Comparison of ENCODE assay signal across 24 cellular contexts in genomic region chr3:79368403-79368802, GRCh38.
DNase-seq lines count a peak whose midpoint lies in the region; ATAC-seq and TF ChIP-seq lines count a peak whose summit lies in the region.
"Had no signal": no experiment of that assay in that cellular context is flagged by ENCODE, and none has a peak within 500 bp of the region (broad histone marks: within the 10 kb centered on the region; RNA-seq: fewer than 3 reads in every experiment).

No MANE protein-coding gene starts in this region.

- no peak overlapping the region for H3K27ac ChIP-seq in neural progenitor cell
- no peak overlapping the region for H3K27ac ChIP-seq in right atrium auricular region
- H3K27ac ChIP-seq in vagina: no peak overlapping the region
- H3K27ac ChIP-seq: breast epithelium, thoracic aorta had no signal

- no peaks in the 10 kb centered on the region for H3K4me1 ChIP-seq in neural progenitor cell
- H3K4me1 ChIP-seq in right atrium auricular region: no peaks in the 10 kb centered on the region
- peaks cover 20% of the 10 kb centered on the region for H3K4me1 ChIP-seq in vagina
- H3K4me1 ChIP-seq: breast epithelium had no signal

- H3K27ac Mint-ChIP-seq in neural progenitor cell: no peak overlapping the region
- H3K27ac Mint-ChIP-seq: CD4-positive, alpha-beta T cell; memory B cell; stimulated activated naive B cell treated with anti-CD40 and anti-IgM and Interleukin-4, amounts not matched to agents 10 μg/mL and 1 μg/mL and 100 μg/mL, for 72 hours; T-cell had no signal

- TF ChIP-seq CTCF in epithelial cell of esophagus (IDR thresholded peaks at IDR 0.05; ENCODE audit: insufficient read depth, low read depth, low read length, missing control alignments) (no peak), neural progenitor cell (IDR thresholded peaks at IDR 0.05) (no peak), right atrium auricular region (IDR thresholded peaks at IDR 0.05) (no peak), vagina (IDR thresholded peaks at IDR 0.05) (no peak)

- no peak for TF ChIP-seq POLR2A in vagina (IDR thresholded peaks at IDR 0.05)

- H4K20me1 ChIP-seq in neural progenitor cell (ENCODE audit: low read depth): no peaks in the 10 kb centered on the region

- no peak overlapping the region for H3K4me2 ChIP-seq in neural progenitor cell

- peak; percentile 32 for DNase-seq in ELR (ENCODE audit: low read depth)
- peak; percentile 94 for DNase-seq in NCI-H2107 treated with DMSO at 0.1 percent for 48 hours (lab: John Stamatoyannopoulos, UW; ENCODE audit: unreplicated experiment)
- peak; percentile 90 for DNase-seq in epithelial cell of esophagus (ENCODE audit: low read depth)
- DNase-seq in neural progenitor cell (ENCODE audit: low spot score): no peak
- DNase-seq in right atrium auricular region (ENCODE audit: low spot score): no peak
- no peak for DNase-seq in activated gamma-delta T cell (lab: John Stamatoyannopoulos, UW)
- no peak for DNase-seq in vagina (ENCODE audit: extremely low spot score in 2 of 2)
- DNase-seq: activated CD4-positive, alpha-beta T cell treated with anti-CD3 and anti-CD28 coated beads, Interleukin-2, amount 50 U/mL, for 1 hour; activated CD8-positive, alpha-beta memory T cell treated with anti-CD3 and anti-CD28 coated beads, Interleukin-2, amount 50 U/mL, for 4 hours; activated effector memory CD4-positive, alpha-beta T cell treated with anti-CD3 and anti-CD28 coated beads, Interleukin-2, amount 50 U/mL, for 16 hours; CD4-positive, alpha-beta T cell; cortex of kidney; naive B cell; NCI-H187; NCI-H526; SHP77 treated with DMSO at 0.1 percent for 48 hours; stimulated activated CD4-positive, alpha-beta T cell treated with anti-CD3 and anti-CD28 coated beads, Interleukin-1b, Interleukin-23, amount 100 ng/mL, for 48 hours; stimulated activated naive B cell treated with anti-CD40 and anti-IgM and Interleukin-4, amounts not matched to agents 10 μg/mL and 1 μg/mL and 100 μg/mL, for 72 hours; T-cell had no signal

- H3K4me3 ChIP-seq in epithelial cell of esophagus (ENCODE audit: low read length): no peak overlapping the region
- no peak overlapping the region for H3K4me3 ChIP-seq in neural progenitor cell
- no peak overlapping the region for H3K4me3 ChIP-seq in right atrium auricular region
- no peak overlapping the region for H3K4me3 ChIP-seq in vagina
- H3K4me3 ChIP-seq: breast epithelium, K562, thoracic aorta had no signal

- no peaks in the 10 kb centered on the region for H3K36me3 Mint-ChIP-seq in neural progenitor cell
- H3K36me3 Mint-ChIP-seq: memory B cell; naive B cell; stimulated activated naive B cell treated with anti-CD40 and anti-IgM and Interleukin-4, amounts not matched to agents 10 μg/mL and 1 μg/mL and 100 μg/mL, for 72 hours; T-cell had no signal

- H3K9me3 ChIP-seq in neural progenitor cell (ENCODE audit: low read depth): no peaks in the 10 kb centered on the region
- no peaks in the 10 kb centered on the region for H3K9me3 ChIP-seq in right atrium auricular region
- no peaks in the 10 kb centered on the region for H3K9me3 ChIP-seq in vagina
- H3K9me3 ChIP-seq: breast epithelium, thoracic aorta had no signal

- intact Hi-C loops in vagina (cut with DNase I): no loop called here

- no peaks in the 10 kb centered on the region for H3F3A ChIP-seq in neural progenitor cell (ENCODE audit: low read depth)

- H3K27me3 ChIP-seq in neural progenitor cell: no peaks in the 10 kb centered on the region
- H3K27me3 ChIP-seq in right atrium auricular region: no peaks in the 10 kb centered on the region
- H3K27me3 ChIP-seq in vagina: no peaks in the 10 kb centered on the region

- H3K9ac ChIP-seq in neural progenitor cell: no peak overlapping the region

- H3K4me1 Mint-ChIP-seq in neural progenitor cell: no peaks in the 10 kb centered on the region
- H3K4me1 Mint-ChIP-seq: memory B cell; naive B cell; stimulated activated naive B cell treated with anti-CD40 and anti-IgM and Interleukin-4, amounts not matched to agents 10 μg/mL and 1 μg/mL and 100 μg/mL, for 72 hours; T-cell had no signal

- no peak overlapping the region for H3K4me3 Mint-ChIP-seq in neural progenitor cell
- H3K4me3 Mint-ChIP-seq: CD4-positive, alpha-beta T cell; memory B cell; naive B cell; stimulated activated naive B cell treated with anti-CD40 and anti-IgM and Interleukin-4, amounts not matched to agents 10 μg/mL and 1 μg/mL and 100 μg/mL, for 72 hours; T-cell had no signal

- peaks cover 5% of the 10 kb centered on the region for H3K9me3 Mint-ChIP-seq in neural progenitor cell

- peaks cover 3% of the 10 kb centered on the region for H3K27me3 Mint-ChIP-seq in neural progenitor cell (ENCODE audit: insufficient read depth, low read depth)
- H3K27me3 Mint-ChIP-seq: CD4-positive, alpha-beta T cell; memory B cell; naive B cell; stimulated activated naive B cell treated with anti-CD40 and anti-IgM and Interleukin-4, amounts not matched to agents 10 μg/mL and 1 μg/mL and 100 μg/mL, for 72 hours; T-cell had no signal

- no peaks in the 10 kb centered on the region for H3K79me2 ChIP-seq in neural progenitor cell (ENCODE audit: low read depth)

- peak overlapping the region; percentile 39 for H2AFZ ChIP-seq in neural progenitor cell (replicated peaks)

- ATAC-seq in GM18520 (IDR thresholded peaks at IDR 0.05; ENCODE audit: unreplicated experiment): no peak
- ATAC-seq: K562; stimulated activated naive B cell treated with anti-CD40 and anti-IgM and Interleukin-4, amounts not matched to agents 10 μg/mL and 1 μg/mL and 100 μg/mL, for 72 hours; T-cell had no signal

- H3K36me3 ChIP-seq in neural progenitor cell: no peaks in the 10 kb centered on the region
- no peaks in the 10 kb centered on the region for H3K36me3 ChIP-seq in right atrium auricular region
- H3K36me3 ChIP-seq in vagina: no peaks in the 10 kb centered on the region
- H3K36me3 ChIP-seq: breast epithelium, thoracic aorta had no signal

Comparison
In these comparisons a context has a peak if more than half of its experiments do, and no peak if none do; other contexts are left out.
1. DNase-seq: peak in ELR (single experiment), NCI-H2107 treated with DMSO at 0.1 percent for 48 hours (single experiment) and epithelial cell of esophagus (single experiment); none in neural progenitor cell (single experiment), right atrium auricular region (single experiment), activated gamma-delta T cell (single experiment) and vagina (0 of 2).